11 cellular contexts compared by ENCODE assay signal in genomic region chr5:171906703-171907590, GRCh38.
A peak's percentile ranks its signal among the peaks of the same experiment; 100 is the strongest.
DNase-seq lines count a peak whose midpoint lies in the region; ATAC-seq and TF ChIP-seq lines count a peak whose summit lies in the region.
"Had no signal": no experiment of that assay in that cellular context is flagged by ENCODE, and none has a peak within 500 bp of the region (broad histone marks: within the 10 kb centered on the region; RNA-seq: fewer than 3 reads in every experiment).

No MANE protein-coding gene starts in this region.

- H3K4me1 Mint-ChIP-seq in activated naive CD4-positive, alpha-beta T cell treated with anti-CD3 and anti-CD28 coated beads, Interleukin-2, amount 50 U/mL, for 24 hours = peaks cover 57% of the 10 kb centered on the region
- H3K4me1 Mint-ChIP-seq in activated naive CD4-positive, alpha-beta T cell treated with anti-CD3 and anti-CD28 coated beads, Interleukin-2, amount 10 ng/mL, durations not matched to agents 7 days and 5 days = peaks cover 27% of the 10 kb centered on the region

- H3K36me3 Mint-ChIP-seq in activated naive CD4-positive, alpha-beta T cell treated with anti-CD3 and anti-CD28 coated beads, Interleukin-2, amount 50 U/mL, for 24 hours = peaks cover 5% of the 10 kb centered on the region
- peaks cover 3% of the 10 kb centered on the region for H3K36me3 Mint-ChIP-seq in activated naive CD4-positive, alpha-beta T cell treated with anti-CD3 and anti-CD28 coated beads, Interleukin-2, amount 10 ng/mL, durations not matched to agents 7 days and 5 days

- ATAC-seq in GM19043 (IDR thresholded peaks at IDR 0.05; ENCODE audit: low read depth, unreplicated experiment) (peak; percentile 39), HG03159 (IDR thresholded peaks at IDR 0.05; ENCODE audit: unreplicated experiment) (peak; percentile 29), lower lobe of right lung (no peak), HG02642 (IDR thresholded peaks at IDR 0.05; ENCODE audit: poor library complexity, unreplicated experiment) (no peak)

- CTCF ChIA-PET in activated naive CD4-positive, alpha-beta T cell treated with anti-CD3 and anti-CD28 coated beads, Interleukin-2, amount 10 ng/mL, durations not matched to agents 7 days and 5 days (lab: Charles Lee) = interaction anchor here (0.5 to 2.3 kb wide), 10 partner anchors 8 to 488 kb away, joined by 3 to 15 read pairs (median 4); partner anchors contain the start of gene FGF18

- DNase-seq in activated naive CD4-positive, alpha-beta T cell treated with anti-CD3 and anti-CD28 coated beads, Interleukin-2, amount 10 ng/mL, durations not matched to agents 7 days and 5 days = no peak
- DNase-seq in NCI-H128 (lab: John Stamatoyannopoulos, UW; ENCODE audit: unreplicated experiment) (no peak), lower lobe of right lung (no peak)
- DNase-seq: NCI-H1436 treated with DMSO at 0.1 percent for 48 hours had no signal

- H3K27me3 Mint-ChIP-seq in activated naive CD4-positive, alpha-beta T cell treated with anti-CD3 and anti-CD28 coated beads, Interleukin-2, amount 50 U/mL, for 24 hours = no peaks in the 10 kb centered on the region
- no peaks in the 10 kb centered on the region for H3K27me3 Mint-ChIP-seq in activated naive CD4-positive, alpha-beta T cell treated with anti-CD3 and anti-CD28 coated beads, Interleukin-2, amount 10 ng/mL, durations not matched to agents 7 days and 5 days

- peaks cover 39% of the 10 kb centered on the region for H3K79me2 ChIP-seq in parathyroid adenoma

- intact Hi-C loops in lower lobe of right lung (cut with DNase I) = loop anchor here (10.0 kb wide), 1 partner anchor 492 kb away; the partner anchor contains the start of gene FGF18

- no peak overlapping the region for H2AFZ ChIP-seq in parathyroid adenoma

- no peaks in the 10 kb centered on the region for H3K36me3 ChIP-seq in parathyroid adenoma (ENCODE audit: control insufficient read depth, insufficient read depth, low read length)
- H3K36me3 ChIP-seq in lower lobe of right lung = peaks cover 10% of the 10 kb centered on the region

- H3K27ac ChIP-seq in parathyroid adenoma = no peak overlapping the region
- H3K27ac ChIP-seq in lower lobe of right lung = no peak overlapping the region
- H3K27ac ChIP-seq: body of pancreas had no signal

- H3K4me2 ChIP-seq in parathyroid adenoma (ENCODE audit: low read length) = peak overlapping the region; percentile 28

- H3K4me3 ChIP-seq in parathyroid adenoma (ENCODE audit: low read depth, low read length) (no peak overlapping the region), lower lobe of right lung (no peak overlapping the region)
- H3K4me3 ChIP-seq: body of pancreas had no signal

- no peak overlapping the region for H3K9ac ChIP-seq in parathyroid adenoma

- peaks cover 6% of the 10 kb centered on the region for H3K4me1 ChIP-seq in parathyroid adenoma
- H3K4me1 ChIP-seq in lower lobe of right lung = peaks cover 19% of the 10 kb centered on the region

- H3K27me3 ChIP-seq in parathyroid adenoma (ENCODE audit: control insufficient read depth, insufficient read depth, low read length) = no peaks in the 10 kb centered on the region
- no peaks in the 10 kb centered on the region for H3K27me3 ChIP-seq in lower lobe of right lung (ENCODE audit: low read depth)
- H3K27me3 ChIP-seq: body of pancreas had no signal

- H3K4me3 Mint-ChIP-seq in activated naive CD4-positive, alpha-beta T cell treated with anti-CD3 and anti-CD28 coated beads, Interleukin-2, amount 50 U/mL, for 24 hours = peak overlapping the region; percentile 78
- no peak overlapping the region for H3K4me3 Mint-ChIP-seq in activated naive CD4-positive, alpha-beta T cell treated with anti-CD3 and anti-CD28 coated beads, Interleukin-2, amount 10 ng/mL, durations not matched to agents 7 days and 5 days
- H3K4me3 Mint-ChIP-seq: nephron had no signal

- H3K9me3 Mint-ChIP-seq in activated naive CD4-positive, alpha-beta T cell treated with anti-CD3 and anti-CD28 coated beads, Interleukin-2, amount 50 U/mL, for 24 hours = no peaks in the 10 kb centered on the region
- no peaks in the 10 kb centered on the region for H3K9me3 Mint-ChIP-seq in activated naive CD4-positive, alpha-beta T cell treated with anti-CD3 and anti-CD28 coated beads, Interleukin-2, amount 10 ng/mL, durations not matched to agents 7 days and 5 days
- H3K9me3 Mint-ChIP-seq: nephron had no signal

- TF ChIP-seq CTCF in parathyroid adenoma (IDR thresholded peaks at IDR 0.05) (no peak), lower lobe of right lung (IDR thresholded peaks at IDR 0.05) (no peak)

- peak overlapping the region; percentile 100 for H3K27ac Mint-ChIP-seq in activated naive CD4-positive, alpha-beta T cell treated with anti-CD3 and anti-CD28 coated beads, Interleukin-2, amount 50 U/mL, for 24 hours
- no peak overlapping the region for H3K27ac Mint-ChIP-seq in activated naive CD4-positive, alpha-beta T cell treated with anti-CD3 and anti-CD28 coated beads, Interleukin-2, amount 10 ng/mL, durations not matched to agents 7 days and 5 days
- H3K27ac Mint-ChIP-seq: nephron had no signal

- H3K9me3 ChIP-seq in parathyroid adenoma (ENCODE audit: control insufficient read depth, low read length) (no peaks in the 10 kb centered on the region), lower lobe of right lung (no peaks in the 10 kb centered on the region)
- H3K9me3 ChIP-seq: body of pancreas had no signal

Comparison
In these comparisons a context has a peak if more than half of its experiments do, and no peak if none do; other contexts are left out.
1. ATAC-seq: peak in GM19043 (single experiment) and HG03159 (single experiment); none in lower lobe of right lung (0 of 2) and HG02642 (single experiment).